Comparison of ENCODE assay signal across 1 cellular context in genomic region chr3:35936571-35936970, GRCh38.
TF ChIP-seq lines count a peak whose summit lies in the region.

No MANE protein-coding gene starts in this region.

TF ChIP-seq in SK-N-SH treated with all-trans-retinoic acid at 6 μM for 48 hours, 23 proteins besides CTCF, POLR2A, EP300 and RAD21 (continued from another document):
- no peak for TF ChIP-seq RARB (CRISPR knock-in tag; IDR thresholded peaks at IDR 0.05)
- no peak for TF ChIP-seq ZFP30 (CRISPR knock-in tag; IDR thresholded peaks at IDR 0.05)
- TF ChIP-seq GLIS3 (CRISPR knock-in tag; IDR thresholded peaks at IDR 0.05) = no peak
- TF ChIP-seq ZC3H10 (CRISPR knock-in tag; IDR thresholded peaks at IDR 0.05) = no peak
- no peak for TF ChIP-seq TOX (CRISPR knock-in tag; IDR thresholded peaks at IDR 0.05; ENCODE audit: borderline replicate concordance)
- TF ChIP-seq CSDC2 (CRISPR knock-in tag; IDR thresholded peaks at IDR 0.05) = no peak
- no peak for TF ChIP-seq PATZ1 (CRISPR knock-in tag; IDR thresholded peaks at IDR 0.05; ENCODE audit: borderline replicate concordance)
- TF ChIP-seq SNAI2 (CRISPR knock-in tag; IDR thresholded peaks at IDR 0.05) = no peak
- no peak for TF ChIP-seq OSR1 (CRISPR knock-in tag; IDR thresholded peaks at IDR 0.05)
- TF ChIP-seq ESRRG (CRISPR knock-in tag; IDR thresholded peaks at IDR 0.05) = no peak
- TF ChIP-seq, protein P1, sequence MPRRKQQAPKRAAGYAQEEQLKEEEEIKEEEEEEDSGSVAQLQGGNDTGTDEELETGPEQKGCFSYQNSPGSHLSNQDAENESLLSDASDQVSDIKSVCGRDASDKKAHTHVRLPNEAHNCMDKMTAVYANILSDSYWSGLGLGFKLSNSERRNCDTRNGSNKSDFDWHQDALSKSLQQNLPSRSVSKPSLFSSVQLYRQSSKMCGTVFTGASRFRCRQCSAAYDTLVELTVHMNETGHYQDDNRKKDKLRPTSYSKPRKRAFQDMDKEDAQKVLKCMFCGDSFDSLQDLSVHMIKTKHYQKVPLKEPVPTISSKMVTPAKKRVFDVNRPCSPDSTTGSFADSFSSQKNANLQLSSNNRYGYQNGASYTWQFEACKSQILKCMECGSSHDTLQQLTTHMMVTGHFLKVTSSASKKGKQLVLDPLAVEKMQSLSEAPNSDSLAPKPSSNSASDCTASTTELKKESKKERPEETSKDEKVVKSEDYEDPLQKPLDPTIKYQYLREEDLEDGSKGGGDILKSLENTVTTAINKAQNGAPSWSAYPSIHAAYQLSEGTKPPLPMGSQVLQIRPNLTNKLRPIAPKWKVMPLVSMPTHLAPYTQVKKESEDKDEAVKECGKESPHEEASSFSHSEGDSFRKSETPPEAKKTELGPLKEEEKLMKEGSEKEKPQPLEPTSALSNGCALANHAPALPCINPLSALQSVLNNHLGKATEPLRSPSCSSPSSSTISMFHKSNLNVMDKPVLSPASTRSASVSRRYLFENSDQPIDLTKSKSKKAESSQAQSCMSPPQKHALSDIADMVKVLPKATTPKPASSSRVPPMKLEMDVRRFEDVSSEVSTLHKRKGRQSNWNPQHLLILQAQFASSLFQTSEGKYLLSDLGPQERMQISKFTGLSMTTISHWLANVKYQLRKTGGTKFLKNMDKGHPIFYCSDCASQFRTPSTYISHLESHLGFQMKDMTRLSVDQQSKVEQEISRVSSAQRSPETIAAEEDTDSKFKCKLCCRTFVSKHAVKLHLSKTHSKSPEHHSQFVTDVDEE (CRISPR knock-in tag; IDR thresholded peaks at IDR 0.05) = no peak
- TF ChIP-seq, protein P2, sequence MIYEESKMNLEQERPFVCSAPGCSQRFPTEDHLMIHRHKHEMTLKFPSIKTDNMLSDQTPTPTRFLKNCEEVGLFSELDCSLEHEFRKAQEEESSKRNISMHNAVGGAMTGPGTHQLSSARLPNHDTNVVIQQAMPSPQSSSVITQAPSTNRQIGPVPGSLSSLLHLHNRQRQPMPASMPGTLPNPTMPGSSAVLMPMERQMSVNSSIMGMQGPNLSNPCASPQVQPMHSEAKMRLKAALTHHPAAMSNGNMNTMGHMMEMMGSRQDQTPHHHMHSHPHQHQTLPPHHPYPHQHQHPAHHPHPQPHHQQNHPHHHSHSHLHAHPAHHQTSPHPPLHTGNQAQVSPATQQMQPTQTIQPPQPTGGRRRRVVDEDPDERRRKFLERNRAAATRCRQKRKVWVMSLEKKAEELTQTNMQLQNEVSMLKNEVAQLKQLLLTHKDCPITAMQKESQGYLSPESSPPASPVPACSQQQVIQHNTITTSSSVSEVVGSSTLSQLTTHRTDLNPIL (CRISPR knock-in tag; IDR thresholded peaks at IDR 0.05; ENCODE audit: low read depth) = no peak
- no peak for TF ChIP-seq ARNTL (CRISPR knock-in tag; IDR thresholded peaks at IDR 0.05; ENCODE audit: borderline replicate concordance, low read depth)
- TF ChIP-seq ZNF565 (CRISPR knock-in tag; conservative IDR thresholded peaks at IDR 0.05; ENCODE audit: low read depth) = no peak
- TF ChIP-seq PPARA (CRISPR knock-in tag; IDR thresholded peaks at IDR 0.05; ENCODE audit: borderline replicate concordance) = no peak
- TF ChIP-seq ZNF8 (CRISPR knock-in tag; IDR thresholded peaks at IDR 0.05) = no peak
